In genomic region chr16:75485230-75486013, GRCh38 we compare ENCODE assay signal across 1 cellular context.
TF ChIP-seq lines count a peak whose summit lies in the region.

No MANE protein-coding gene starts in this region.

TF ChIP-seq in SK-N-SH, 30 proteins besides CTCF, POLR2A, EP300 and RAD21 (continued from another document):
- TF ChIP-seq GATA2 (CRISPR knock-in tag; IDR thresholded peaks at IDR 0.05) (no peak), TEAD4 (IDR thresholded peaks at IDR 0.05; ENCODE audit: borderline replicate concordance, insufficient read depth) (no peak), JUND (IDR thresholded peaks at IDR 0.05) (no peak), FOSL2 (IDR thresholded peaks at IDR 0.05; ENCODE audit: borderline replicate concordance, low read depth) (no peak), NFIC (IDR thresholded peaks at IDR 0.05; ENCODE audit: borderline replicate concordance) (no peak), USF2 (IDR thresholded peaks at IDR 0.05; ENCODE audit: borderline replicate concordance, low read depth, low read length) (no peak), USF1 (IDR thresholded peaks at IDR 0.05; ENCODE audit: borderline replicate concordance, low read depth) (no peak), NRF1 (IDR thresholded peaks at IDR 0.05; ENCODE audit: low read depth, low read length) (no peak), SIN3A (IDR thresholded peaks at IDR 0.05; ENCODE audit: borderline replicate concordance, low read depth, low read length) (no peak)
- TF ChIP-seq, protein P1, sequence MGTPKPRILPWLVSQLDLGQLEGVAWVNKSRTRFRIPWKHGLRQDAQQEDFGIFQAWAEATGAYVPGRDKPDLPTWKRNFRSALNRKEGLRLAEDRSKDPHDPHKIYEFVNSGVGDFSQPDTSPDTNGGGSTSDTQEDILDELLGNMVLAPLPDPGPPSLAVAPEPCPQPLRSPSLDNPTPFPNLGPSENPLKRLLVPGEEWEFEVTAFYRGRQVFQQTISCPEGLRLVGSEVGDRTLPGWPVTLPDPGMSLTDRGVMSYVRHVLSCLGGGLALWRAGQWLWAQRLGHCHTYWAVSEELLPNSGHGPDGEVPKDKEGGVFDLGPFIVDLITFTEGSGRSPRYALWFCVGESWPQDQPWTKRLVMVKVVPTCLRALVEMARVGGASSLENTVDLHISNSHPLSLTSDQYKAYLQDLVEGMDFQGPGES (IDR thresholded peaks at IDR 0.05; ENCODE audit: low read depth, low read length): no peak
